ENCODE assay signal across 22 cellular contexts in genomic region chr12:125004621-125005020, GRCh38.
"Had no signal": no experiment of that assay in that cellular context is flagged by ENCODE, and none has a peak within 500 bp of the region (broad histone marks: within the 10 kb centered on the region; RNA-seq: fewer than 3 reads in every experiment).

No MANE protein-coding gene starts in this region.

- H3K4me3 ChIP-seq: MG63, SJSA1, SK-N-MC had no signal

- FAIRE-seq: RCC 7860 had no signal

- H3K9me3 ChIP-seq: MG63, SJSA1 had no signal

- H3K27ac Mint-ChIP-seq: IgD-negative memory B cell had no signal

- H3K4me1 ChIP-seq: SJSA1 had no signal

- H3K27me3 Mint-ChIP-seq: IgD-negative memory B cell had no signal

- DNase-seq: KBM-7, MG63, NCI-H1092, NCI-H1105 treated with DMSO at 0.1 percent for 48 hours, NCI-H1417 treated with DMSO at 0.1 percent for 48 hours, NCI-H146, NCI-H1694 treated with DMSO at 0.1 percent for 48 hours, NCI-H1930, NCI-H2081, NCI-H2107, NCI-H2227 treated with DMSO at 0.1 percent for 48 hours, NCI-H524 treated with DMSO at 0.1 percent for 48 hours, NCI-H69, NCI-H774, Right ventricle myocardium superior, RPMI8226, SIG-M5, SW 1271 had no signal

- H3K9me3 Mint-ChIP-seq: IgD-negative memory B cell had no signal

- H3K36me3 ChIP-seq: MG63, SJSA1 had no signal

- H3K27ac ChIP-seq: SJSA1, SK-N-MC had no signal

- H3K27me3 ChIP-seq: MG63, SJSA1 had no signal
